ENCODE assay signal across 24 cellular contexts in the genomic region with DNA sequence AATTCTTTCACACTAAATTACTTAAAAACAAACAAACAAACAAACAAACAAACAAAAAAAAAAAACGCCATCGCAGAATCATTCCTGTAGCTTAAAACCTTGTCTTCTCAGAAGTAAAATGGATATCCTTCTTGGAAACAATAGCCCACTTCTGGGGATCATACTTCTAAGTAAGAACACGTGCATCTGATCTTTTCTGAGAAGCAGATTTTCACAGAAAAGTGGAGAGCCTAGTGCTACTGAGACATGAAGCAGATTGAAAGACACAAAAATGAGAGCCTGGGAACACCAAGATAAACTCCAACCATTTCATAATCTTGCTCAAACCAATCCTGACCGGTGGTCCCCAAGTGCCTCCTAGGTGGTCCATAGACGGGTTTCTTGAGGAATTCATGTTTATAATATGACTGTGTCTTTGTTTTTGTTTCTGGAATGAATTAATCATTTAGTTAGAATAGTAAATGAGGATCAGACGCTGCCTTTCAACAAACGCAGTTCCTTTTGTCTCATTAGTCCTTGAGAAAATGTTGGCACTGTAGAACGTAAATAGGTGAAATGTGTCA.
"Had no signal": no experiment of that assay in that cellular context is flagged by ENCODE, and none has a peak within 500 bp of the region (broad histone marks: within the 10 kb centered on the region; RNA-seq: fewer than 3 reads in every experiment).

No MANE protein-coding gene starts in this region.

- DNase-seq: effector memory CD8-positive, alpha-beta T cell; foreskin fibroblast; glutamatergic neuron; immature natural killer cell; left cardiac atrium; left ventricle myocardium inferior; lower lobe of right lung; natural killer cell; posterior cingulate gyrus; spleen; stimulated activated CD4-positive, alpha-beta T cell treated with anti-CD3 and anti-CD28 coated beads, Interleukin-15, amount 100 ng/mL, for 24 hours; stimulated activated CD4-positive, alpha-beta T cell treated with anti-CD3 and anti-CD28 coated beads, Interleukin-1b, Interleukin-23, amount 100 ng/mL, for 48 hours; stimulated activated CD4-positive, alpha-beta T cell treated with anti-CD3 and anti-CD28 coated beads, Interleukin-4, amount 100 ng/mL, for 4 hours; stimulated activated naive B cell treated with anti-CD40 and anti-IgM and Interleukin-4, amounts not matched to agents 10 μg/mL and 1 μg/mL and 100 μg/mL, for 72 hours; stimulated activated naive CD8-positive, alpha-beta T cell treated with anti-CD3 and anti-CD28 coated beads, Interleukin-15, amount 100 ng/mL, for 72 hours; testis; transverse colon had no signal

- H3K27me3 ChIP-seq: esophagus muscularis mucosa, gastroesophageal sphincter, testis, transverse colon had no signal

- H3K4me1 ChIP-seq: esophagus muscularis mucosa, gastroesophageal sphincter, left ventricle myocardium inferior, lower lobe of right lung, spleen, transverse colon had no signal

- H3K4me1 Mint-ChIP-seq: immature natural killer cell; memory B cell; natural killer cell; neural crest cell; stimulated activated naive B cell treated with anti-CD40 and anti-IgM and Interleukin-4, amounts not matched to agents 10 μg/mL and 1 μg/mL and 100 μg/mL, for 72 hours had no signal

- ATAC-seq: effector memory CD8-positive, alpha-beta T cell; gastroesophageal sphincter; lower lobe of right lung; natural killer cell; stimulated activated naive B cell treated with anti-CD40 and anti-IgM and Interleukin-4, amounts not matched to agents 10 μg/mL and 1 μg/mL and 100 μg/mL, for 72 hours had no signal

- H3K36me3 ChIP-seq: esophagus muscularis mucosa, gastroesophageal sphincter, left ventricle myocardium inferior, lower lobe of right lung, spleen, transverse colon had no signal

- H3K36me3 Mint-ChIP-seq: immature natural killer cell; memory B cell; natural killer cell; stimulated activated naive B cell treated with anti-CD40 and anti-IgM and Interleukin-4, amounts not matched to agents 10 μg/mL and 1 μg/mL and 100 μg/mL, for 72 hours had no signal

- H3K27ac ChIP-seq: epithelial cell of prostate, esophagus muscularis mucosa, gastroesophageal sphincter, left ventricle myocardium inferior, lower lobe of right lung, spleen, testis, transverse colon had no signal

- H3K9me3 ChIP-seq: esophagus muscularis mucosa, gastroesophageal sphincter, left ventricle myocardium inferior, lower lobe of right lung, spleen, testis, transverse colon had no signal

- H3K4me3 Mint-ChIP-seq: dendritic cell treated with granulocyte-macrophage colony-stimulating factor and Interleukin-4, amounts not matched to agents 40 ng/mL and 50 ng/mL, for 4 days; effector memory CD8-positive, alpha-beta T cell; immature natural killer cell; memory B cell; mesothelial cell of epicardium; natural killer cell; neural crest cell; stimulated activated naive B cell treated with anti-CD40 and anti-IgM and Interleukin-4, amounts not matched to agents 10 μg/mL and 1 μg/mL and 100 μg/mL, for 72 hours; stimulated activated naive CD8-positive, alpha-beta T cell treated with anti-CD3 and anti-CD28 coated beads, Interleukin-15, amount 100 ng/mL, for 72 hours had no signal

- H3K9me3 Mint-ChIP-seq: dendritic cell treated with granulocyte-macrophage colony-stimulating factor and Interleukin-4, amounts not matched to agents 40 ng/mL and 50 ng/mL, for 4 days; effector memory CD8-positive, alpha-beta T cell; memory B cell; neural crest cell; stimulated activated naive B cell treated with anti-CD40 and anti-IgM and Interleukin-4, amounts not matched to agents 10 μg/mL and 1 μg/mL and 100 μg/mL, for 72 hours; stimulated activated naive CD8-positive, alpha-beta T cell treated with anti-CD3 and anti-CD28 coated beads, Interleukin-15, amount 100 ng/mL, for 72 hours had no signal

- H3K4me3 ChIP-seq: esophagus muscularis mucosa, gastroesophageal sphincter, left ventricle myocardium inferior, lower lobe of right lung, spleen, testis, transverse colon had no signal

- H3K27ac Mint-ChIP-seq: dendritic cell treated with granulocyte-macrophage colony-stimulating factor and Interleukin-4, amounts not matched to agents 40 ng/mL and 50 ng/mL, for 4 days; effector memory CD8-positive, alpha-beta T cell; immature natural killer cell; memory B cell; natural killer cell; stimulated activated naive B cell treated with anti-CD40 and anti-IgM and Interleukin-4, amounts not matched to agents 10 μg/mL and 1 μg/mL and 100 μg/mL, for 72 hours had no signal

- H3K27me3 Mint-ChIP-seq: memory B cell had no signal
